ENCODE assay signal across 13 cellular contexts in the genomic region with DNA sequence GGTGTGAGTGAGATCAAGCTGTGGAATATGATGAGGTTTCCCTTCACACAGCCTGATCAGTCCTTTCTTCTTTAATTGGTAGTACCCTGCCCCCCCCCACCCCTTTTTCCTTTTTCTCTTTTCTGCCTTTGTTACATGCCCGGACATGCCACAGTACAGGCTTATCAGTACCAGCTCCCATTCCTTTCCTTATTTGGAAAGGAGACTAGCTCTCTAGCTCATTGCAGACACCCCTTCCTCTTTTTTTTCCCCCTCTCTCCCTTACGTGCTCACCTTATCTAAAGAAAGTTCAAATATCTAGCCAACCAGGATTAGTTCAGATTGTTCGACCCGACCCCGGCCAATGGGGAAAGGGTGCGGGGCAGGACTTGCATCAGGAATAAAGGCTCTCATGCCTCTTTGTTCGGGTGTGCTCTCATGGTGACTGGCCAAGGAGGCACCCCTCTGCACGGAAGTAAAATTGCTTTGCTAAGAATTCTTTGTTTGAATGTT.
DNase-seq lines count a peak whose midpoint lies in the region; ATAC-seq and TF ChIP-seq lines count a peak whose summit lies in the region.
"Had no signal": no experiment of that assay in that cellular context is flagged by ENCODE, and none has a peak within 500 bp of the region (broad histone marks: within the 10 kb centered on the region; RNA-seq: fewer than 3 reads in every experiment).

No MANE protein-coding gene starts in this region.

- peaks cover 40% of the 10 kb centered on the region for H3K4me1 ChIP-seq in iPS-18a (ENCODE audit: control insufficient read depth, low read depth, low read length)

- ATAC-seq in HG03378 (IDR thresholded peaks at IDR 0.05; ENCODE audit: unreplicated experiment) = no peak

- peak; percentile 30 for DNase-seq in ACHN
- peak; percentile 46 for DNase-seq in EH (ENCODE audit: low read depth)
- peak; percentile 19 for DNase-seq in WERI-Rb-1
- DNase-seq in activated CD4-positive, CD25-positive, alpha-beta regulatory T cell (lab: John Stamatoyannopoulos, UW) = no peak
- no peak for DNase-seq in NAMALWA (ENCODE audit: low spot score)
- DNase-seq in SW480 (ENCODE audit: low spot score) = no peak
- DNase-seq: activated CD8-positive, alpha-beta memory T cell treated with anti-CD3 and anti-CD28 coated beads for 24 hours; CD4-positive, alpha-beta memory T cell; KG1; kidney glomerular epithelial cell; T-helper 2 cell had no signal

- H3K27me3 ChIP-seq in WERI-Rb-1 (ENCODE audit: insufficient read depth, low read depth, severe bottlenecking) = no peaks in the 10 kb centered on the region
- no peaks in the 10 kb centered on the region for H3K27me3 ChIP-seq in iPS-18a (ENCODE audit: control insufficient read depth, insufficient read depth, low read length)

- H3K36me3 ChIP-seq in WERI-Rb-1 (no peaks in the 10 kb centered on the region), iPS-18a (ENCODE audit: control insufficient read depth, low read depth, low read length) (no peaks in the 10 kb centered on the region)

- no peak for TF ChIP-seq CTCF in WERI-Rb-1 (IDR thresholded peaks at IDR 0.05; ENCODE audit: low read depth, low read length)

- H3K9ac ChIP-seq in iPS-18a (ENCODE audit: low read length) = peak overlapping the region; percentile 43

- H3K27ac ChIP-seq in WERI-Rb-1 (peak overlapping the region; percentile 60), iPS-18a (ENCODE audit: low read length) (peak overlapping the region; percentile 87)

- H3K9me3 ChIP-seq in WERI-Rb-1 (ENCODE audit: severe bottlenecking) (no peaks in the 10 kb centered on the region), iPS-18a (ENCODE audit: control insufficient read depth, low read depth, low read length) (no peaks in the 10 kb centered on the region)

- no peak overlapping the region for H3K4me3 ChIP-seq in WERI-Rb-1 (ENCODE audit: low read depth, low read length)
- no peak overlapping the region for H3K4me3 ChIP-seq in iPS-18a (ENCODE audit: low read length)

- in situ Hi-C loops in ACHN (cut with HindIII; ENCODE audit: low pct_ligation_motif_present, low pct_unique_long_range_greater_than_20kb, low sequenced_read_pairs) = no loop called here

Comparison
In these comparisons a context has a peak if more than half of its experiments do, and no peak if none do; other contexts are left out.
1. DNase-seq: peak in ACHN (single experiment), EH (single experiment) and WERI-Rb-1 (single experiment); none in activated CD4-positive, CD25-positive, alpha-beta regulatory T cell (0 of 4), NAMALWA (single experiment) and SW480 (single experiment).